In the genomic region with DNA sequence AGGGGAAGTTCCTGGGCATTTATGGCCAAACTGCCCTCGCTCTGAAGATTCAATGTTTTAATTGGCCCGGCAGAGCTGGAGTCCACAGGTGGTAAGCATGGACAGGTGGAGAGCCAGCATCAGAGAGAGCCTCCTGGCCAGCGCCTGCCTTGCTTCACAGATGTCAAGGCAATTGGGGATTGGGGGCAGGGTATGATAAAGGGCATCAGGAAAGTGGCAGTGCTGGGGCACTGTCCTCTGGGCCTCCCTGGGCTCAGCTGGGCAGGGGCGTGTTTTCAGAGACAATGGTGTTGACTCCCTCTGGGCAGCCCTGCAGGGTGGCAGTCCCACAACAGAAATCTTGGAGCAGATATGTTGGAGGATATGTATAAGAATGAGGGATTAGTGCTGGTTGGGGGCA, we compare ENCODE assay signal across 17 cellular contexts.
"Had no signal": no experiment of that assay in that cellular context is flagged by ENCODE, and none has a peak within 500 bp of the region (broad histone marks: within the 10 kb centered on the region; RNA-seq: fewer than 3 reads in every experiment).

No MANE protein-coding gene starts in this region.

- H3K27ac Mint-ChIP-seq: activated B cell treated with CpG ODN at 0.5 μM for 24 hours; activated CD4-positive, alpha-beta memory T cell treated with anti-CD3 and anti-CD28 coated beads, Interleukin-2, amount 10 ng/mL, durations not matched to agents 7 days and 5 days; activated CD8-positive, alpha-beta memory T cell treated with anti-CD3 and anti-CD28 coated beads, Interleukin-2, amount 10 ng/mL, durations not matched to agents 7 days and 5 days; activated naive CD8-positive, alpha-beta T cell treated with anti-CD3 and anti-CD28 coated beads for 36 hours; nephron; stimulated activated effector memory CD8-positive, alpha-beta T cell treated with anti-CD3 and anti-CD28 coated beads, Interleukin-12 subunit alpha, Interleukin-12 subunit beta, amount 100 ng/mL, for 72 hours had no signal

- H3K9me3 Mint-ChIP-seq: activated B cell treated with CpG ODN at 0.5 μM for 24 hours; activated CD4-positive, alpha-beta memory T cell treated with anti-CD3 and anti-CD28 coated beads, Interleukin-2, amount 10 ng/mL, durations not matched to agents 7 days and 5 days; activated naive CD8-positive, alpha-beta T cell treated with anti-CD3 and anti-CD28 coated beads for 36 hours; nephron; stimulated activated effector memory CD8-positive, alpha-beta T cell treated with anti-CD3 and anti-CD28 coated beads, Interleukin-12 subunit alpha, Interleukin-12 subunit beta, amount 100 ng/mL, for 72 hours had no signal

- H3K4me3 Mint-ChIP-seq: activated B cell treated with CpG ODN at 0.5 μM for 24 hours; activated CD4-positive, alpha-beta memory T cell treated with anti-CD3 and anti-CD28 coated beads, Interleukin-2, amount 10 ng/mL, durations not matched to agents 7 days and 5 days; activated CD8-positive, alpha-beta memory T cell treated with anti-CD3 and anti-CD28 coated beads, Interleukin-2, amount 10 ng/mL, durations not matched to agents 7 days and 5 days; activated naive CD8-positive, alpha-beta T cell treated with anti-CD3 and anti-CD28 coated beads for 36 hours; nephron; stimulated activated effector memory CD8-positive, alpha-beta T cell treated with anti-CD3 and anti-CD28 coated beads, Interleukin-12 subunit alpha, Interleukin-12 subunit beta, amount 100 ng/mL, for 72 hours had no signal

- H3K27ac ChIP-seq: cardiac muscle cell, psoas muscle, right lobe of liver had no signal

- H3K4me1 ChIP-seq: psoas muscle, right lobe of liver had no signal

- DNase-seq: activated B cell treated with CpG ODN at 0.5 μM for 24 hours; activated CD4-positive, alpha-beta memory T cell treated with anti-CD3 and anti-CD28 coated beads, Interleukin-2, amount 10 ng/mL, durations not matched to agents 7 days and 5 days; activated CD4-positive, alpha-beta T cell treated with anti-CD3 and anti-CD28 coated beads for 48 hours; activated CD8-positive, alpha-beta memory T cell treated with anti-CD3 and anti-CD28 coated beads, Interleukin-2, amount 10 ng/mL, durations not matched to agents 7 days and 5 days; activated naive CD8-positive, alpha-beta T cell treated with anti-CD3 and anti-CD28 coated beads for 36 hours; amniotic stem cell; erythroblast; midbrain; nucleus accumbens; psoas muscle; right lobe of liver; stimulated activated CD4-positive, alpha-beta T cell treated with anti-CD3 and anti-CD28 coated beads, Interleukin-4, amount 100 ng/mL, for 24 hours had no signal

- H3K36me3 ChIP-seq: cardiac muscle cell, right lobe of liver, thoracic aorta had no signal

- H3K27me3 ChIP-seq: cardiac muscle cell, right lobe of liver had no signal

- H3K9me3 ChIP-seq: psoas muscle, right lobe of liver, thoracic aorta had no signal

- ATAC-seq: activated CD8-positive, alpha-beta memory T cell treated with anti-CD3 and anti-CD28 coated beads, Interleukin-2, amount 10 ng/mL, durations not matched to agents 7 days and 5 days; right lobe of liver; stimulated activated effector memory CD8-positive, alpha-beta T cell treated with anti-CD3 and anti-CD28 coated beads, Interleukin-12 subunit alpha, Interleukin-12 subunit beta, amount 100 ng/mL, for 72 hours had no signal

- H3K36me3 Mint-ChIP-seq: activated CD8-positive, alpha-beta memory T cell treated with anti-CD3 and anti-CD28 coated beads, Interleukin-2, amount 10 ng/mL, durations not matched to agents 7 days and 5 days; activated naive CD8-positive, alpha-beta T cell treated with anti-CD3 and anti-CD28 coated beads for 36 hours; stimulated activated effector memory CD8-positive, alpha-beta T cell treated with anti-CD3 and anti-CD28 coated beads, Interleukin-12 subunit alpha, Interleukin-12 subunit beta, amount 100 ng/mL, for 72 hours had no signal

- H3K4me3 ChIP-seq: cardiac muscle cell, psoas muscle, right lobe of liver, smooth muscle cell, thoracic aorta had no signal
